Comparison of ENCODE assay signal across 13 cellular contexts in the genomic region with DNA sequence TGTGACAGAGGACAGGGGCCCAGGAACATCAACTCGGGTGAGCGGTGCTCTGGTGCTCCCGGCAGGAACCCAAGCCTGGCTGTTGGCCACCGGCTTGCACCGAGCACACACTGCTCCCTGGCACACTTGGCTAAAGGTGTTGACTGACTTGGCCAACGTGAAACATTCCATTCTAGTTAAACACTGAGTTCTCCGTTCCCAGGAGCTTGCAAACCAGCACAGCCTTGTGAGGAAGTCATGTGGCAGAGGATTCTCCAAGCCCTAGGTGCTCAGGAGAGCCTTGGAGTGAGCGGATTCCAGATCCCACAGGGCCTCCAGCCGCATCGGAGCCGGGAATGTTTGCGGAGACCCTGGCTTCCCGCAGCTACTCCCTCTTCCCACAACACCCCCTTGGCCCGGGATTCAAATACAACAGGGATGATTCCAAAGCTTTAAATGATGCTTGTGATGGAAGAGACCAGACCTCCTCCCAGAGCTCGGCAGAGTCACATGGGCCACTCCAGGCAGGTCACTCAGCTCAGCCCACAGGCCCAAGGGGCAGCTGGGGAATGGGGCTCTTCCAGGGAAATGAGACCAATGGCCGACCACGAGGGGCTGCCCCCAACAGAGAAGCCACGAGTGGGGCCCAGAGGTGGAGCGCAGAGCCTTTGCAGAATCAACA. TPM values are rescaled to one million over a fixed set of nuclear protein-coding genes. Genes with fewer than 3 reads are reported as not detected.
DNase-seq lines count a peak whose midpoint lies in the region; ATAC-seq and TF ChIP-seq lines count a peak whose summit lies in the region.
"Had no signal": no experiment of that assay in that cellular context is flagged by ENCODE, and none has a peak within 500 bp of the region (broad histone marks: within the 10 kb centered on the region; RNA-seq: fewer than 3 reads in every experiment).

No MANE protein-coding gene starts in this region.

- H4K20me1 ChIP-seq in GM23248 (ENCODE audit: insufficient read depth) = no peaks in the 10 kb centered on the region

- no peaks in the 10 kb centered on the region for H3K4me1 Mint-ChIP-seq in immature natural killer cell
- H3K4me1 Mint-ChIP-seq: activated CD8-positive, alpha-beta memory T cell treated with anti-CD3 and anti-CD28 coated beads, Interleukin-2, amount 10 ng/mL, durations not matched to agents 7 days and 5 days; IgD-negative memory B cell had no signal

- intact Hi-C loops in ascending aorta (cut with DNase I) = loop anchor here (10.0 kb wide), 1 partner anchor 164 kb away; the partner anchor contains the start of gene RASA3
- intact Hi-C loops in left cardiac atrium (cut with DNase I) = no loop called here

- H3K9me3 ChIP-seq in GM23248 (ENCODE audit: low read depth) = no peaks in the 10 kb centered on the region
- no peaks in the 10 kb centered on the region for H3K9me3 ChIP-seq in ascending aorta

- DNase-seq in GM23248 (peak; percentile 35), ascending aorta (ENCODE audit: low spot score in 2 of 2) (peak in 1 of 2 donors; percentile 79), left cardiac atrium (peak; percentile 60), retinal pigment epithelial cell (ENCODE audit: low read depth) (peak; percentile 84), NCI-H1436 treated with DMSO at 0.1 percent for 48 hours (lab: John Stamatoyannopoulos, UW) (no peak), Kasumi-1 (lab: John Stamatoyannopoulos, UW) (no peak), immature natural killer cell (no peak)
- DNase-seq: activated CD8-positive, alpha-beta memory T cell treated with anti-CD3 and anti-CD28 coated beads, Interleukin-2, amount 10 ng/mL, durations not matched to agents 7 days and 5 days; CD4-positive, CD25-positive, alpha-beta regulatory T cell; SW 1271 had no signal

- no peak overlapping the region for H3K4me2 ChIP-seq in GM23248 (ENCODE audit: unreplicated experiment)

- no peak overlapping the region for H3K4me3 Mint-ChIP-seq in immature natural killer cell
- H3K4me3 Mint-ChIP-seq: activated CD8-positive, alpha-beta memory T cell treated with anti-CD3 and anti-CD28 coated beads, Interleukin-2, amount 10 ng/mL, durations not matched to agents 7 days and 5 days; IgD-negative memory B cell had no signal

- 0 out of 2 replicates have a peak, but pooled peaks cover 6% of the 10 kb centered on the region for H3K4me1 ChIP-seq in GM23248 (ENCODE audit: insufficient read depth)
- H3K4me1 ChIP-seq in ascending aorta = peaks cover 6 to 11% of the 10 kb centered on the region in 2 donors

- H3K27me3 ChIP-seq in GM23248 (replicated peaks; ENCODE audit: insufficient read depth) = no peaks in the 10 kb centered on the region
- no peaks in the 10 kb centered on the region for H3K27me3 ChIP-seq in ascending aorta

- H3F3A ChIP-seq in GM23248 (ENCODE audit: insufficient read depth) = no peaks in the 10 kb centered on the region

- ATAC-seq in left cardiac atrium (peak; percentile 83 to 85), HG03108 (IDR thresholded peaks at IDR 0.05; ENCODE audit: unreplicated experiment) (no peak)
- ATAC-seq: activated CD8-positive, alpha-beta memory T cell treated with anti-CD3 and anti-CD28 coated beads, Interleukin-2, amount 10 ng/mL, durations not matched to agents 7 days and 5 days had no signal

- H3K9ac ChIP-seq in GM23248 = no peak overlapping the region

- peaks cover 0 to 2% (median 0%) of the 10 kb centered on the region in 6 donors for H3K9me3 Mint-ChIP-seq in immature natural killer cell
- H3K9me3 Mint-ChIP-seq: IgD-negative memory B cell had no signal

- H3K79me2 ChIP-seq in GM23248 (ENCODE audit: insufficient read depth) = no peaks in the 10 kb centered on the region

- H3K36me3 Mint-ChIP-seq in immature natural killer cell = peaks cover 0 to 17% (median 0%) of the 10 kb centered on the region in 3 donors
- H3K36me3 Mint-ChIP-seq: activated CD8-positive, alpha-beta memory T cell treated with anti-CD3 and anti-CD28 coated beads, Interleukin-2, amount 10 ng/mL, durations not matched to agents 7 days and 5 days had no signal

- H3K9me2 ChIP-seq in GM23248 (ENCODE audit: insufficient read depth) = no peaks in the 10 kb centered on the region; the same call in 1 of the 2 replicates

- H2AFZ ChIP-seq in GM23248 = no peak overlapping the region

- peaks cover 4% of the 10 kb centered on the region; the same call in 1 of the 2 replicates for H3K36me3 ChIP-seq in GM23248 (ENCODE audit: low read depth)
- peaks cover 24 to 25% of the 10 kb centered on the region in 2 donors for H3K36me3 ChIP-seq in ascending aorta

- H3K27me3 Mint-ChIP-seq in immature natural killer cell (ENCODE audit: low read depth in 3 of 3) = peaks cover 23 to 56% (median 30%) of the 10 kb centered on the region in 3 donors
- H3K27me3 Mint-ChIP-seq: activated CD8-positive, alpha-beta memory T cell treated with anti-CD3 and anti-CD28 coated beads, Interleukin-2, amount 10 ng/mL, durations not matched to agents 7 days and 5 days; CD4-positive, CD25-positive, alpha-beta regulatory T cell; IgD-negative memory B cell had no signal

- TF ChIP-seq CTCF in ascending aorta (IDR thresholded peaks at IDR 0.05) (no peak), retinal pigment epithelial cell (conservative IDR thresholded peaks at IDR 0.05; ENCODE audit: low read depth, low read length) (no peak)

- in situ Hi-C loops in GM23248 (cut with MboI) = no loop called here

- 75 to 80% methylated on average over 19 of the region's 19 CpGs for WGBS in GM23248 (ENCODE audit: low coverage in 1 of 2, low lambda C conversion rate in 2 of 2, missing lambda C conversion rate in 2 of 2), 2 experiments

- H3K27ac Mint-ChIP-seq in immature natural killer cell = peak overlapping the region in 3 of 6 donors; percentile 10 to 55 (median 25)
- H3K27ac Mint-ChIP-seq: activated CD8-positive, alpha-beta memory T cell treated with anti-CD3 and anti-CD28 coated beads, Interleukin-2, amount 10 ng/mL, durations not matched to agents 7 days and 5 days; IgD-negative memory B cell had no signal

- H3K27ac ChIP-seq in GM23248 (no peak overlapping the region), ascending aorta (peak overlapping the region; percentile 48 to 77)

- H3K4me3 ChIP-seq in GM23248 (no peak overlapping the region), ascending aorta (no peak overlapping the region), retinal pigment epithelial cell (ENCODE audit: low read length) (no peak overlapping the region)
- H3K4me3 ChIP-seq: coronary artery had no signal

RNA-seq across cellular contexts. Expression of gene C13orf46, which starts 2.9 kb away (rescaled TPM):
- total RNA-seq in GM23248 (2014; rRNA removed; shearing (Covaris generic)) = 6.6 TPM in 1 of 2 replicates, not detected in the other
- polyA plus RNA-seq in GM23248 (2016; fragmentation: Nextera tagmentation; extraction: Ambion mirVana) (1.7 and 1.8 TPM in 2 replicates), immature natural killer cell (1 to 10 TPM in 1 of 3 donors, under 1 TPM in 1, not detected in 1; 0.07 to 1.1 TPM)
- total RNA-seq in ascending aorta (4.8 TPM), left cardiac atrium (1 to 10 TPM in 1 of 2 donors, under 1 TPM in 1; 0.65 to 1.4 TPM)

Comparison
In these comparisons a context has a peak if more than half of its experiments do, and no peak if none do; other contexts are left out.
1. DNase-seq: peak in GM23248 (single experiment), left cardiac atrium (single experiment) and retinal pigment epithelial cell (single experiment); none in NCI-H1436 treated with DMSO at 0.1 percent for 48 hours (single experiment), Kasumi-1 (0 of 2) and immature natural killer cell (0 of 3).